In the genomic region with DNA sequence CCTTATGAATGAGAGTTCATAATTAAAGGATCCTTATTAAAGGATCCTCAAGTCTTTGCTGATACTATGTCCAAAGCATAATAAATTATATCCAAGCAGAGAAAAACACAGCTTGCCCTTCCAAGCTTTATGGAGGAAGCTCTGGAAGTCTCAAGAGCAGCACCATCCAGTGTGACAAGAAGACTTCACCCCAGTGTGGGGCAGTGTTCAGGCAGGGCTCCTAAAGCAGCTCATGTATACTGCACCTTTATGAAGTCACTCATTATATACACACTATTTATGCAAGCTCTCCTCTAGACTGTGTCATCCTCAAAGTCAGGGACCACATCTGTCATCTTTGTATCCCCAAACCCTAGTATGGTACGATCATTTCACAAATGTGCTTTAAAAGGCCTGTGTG, we compare ENCODE assay signal across 2 cellular contexts.
TF ChIP-seq lines count a peak whose summit lies in the region.

No MANE protein-coding gene starts in this region.

TF ChIP-seq in A549, 52 proteins besides CTCF, POLR2A, EP300 and RAD21:
- TF ChIP-seq HOXB5 (CRISPR knock-in tag; IDR thresholded peaks at IDR 0.05) (no peak), HOXA7 (CRISPR knock-in tag; IDR thresholded peaks at IDR 0.05) (no peak), KDM1A (IDR thresholded peaks at IDR 0.05; ENCODE audit: low read depth) (no peak)

TF ChIP-seq in IMR-90, 13 proteins besides CTCF, POLR2A, EP300 and RAD21:
- TF ChIP-seq CHD1 (IDR thresholded peaks at IDR 0.05; ENCODE audit: low read depth, low read length) (no peak), MXI1 (IDR thresholded peaks at IDR 0.05; ENCODE audit: borderline replicate concordance, low read depth, low read length) (no peak), CEBPB (IDR thresholded peaks at IDR 0.05; ENCODE audit: low read depth, low read length) (no peak), MAFK (IDR thresholded peaks at IDR 0.05; ENCODE audit: low read depth, low read length) (no peak)
